Comparison of ENCODE assay signal across 18 cellular contexts in the genomic region with DNA sequence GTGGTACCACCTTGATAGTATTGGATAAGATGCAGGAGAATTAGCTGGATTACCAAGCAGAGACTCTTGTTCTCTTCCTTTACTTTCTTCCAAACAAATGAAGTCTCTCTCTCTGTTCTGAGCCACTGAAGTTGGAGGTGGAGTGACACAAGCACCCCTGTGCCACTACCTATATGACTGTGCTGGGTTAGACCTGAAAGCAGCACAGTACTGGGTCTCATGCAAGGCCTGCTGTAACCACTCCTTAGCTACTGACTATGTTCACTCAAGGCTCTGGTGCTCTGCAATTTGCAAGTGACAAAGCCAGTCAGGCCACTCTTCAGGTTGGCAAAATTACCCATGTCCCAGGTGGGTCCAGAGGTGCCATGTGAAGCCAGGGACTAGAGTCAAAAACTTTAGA.
"Had no signal": no experiment of that assay in that cellular context is flagged by ENCODE, and none has a peak within 500 bp of the region (broad histone marks: within the 10 kb centered on the region; RNA-seq: fewer than 3 reads in every experiment).

No MANE protein-coding gene starts in this region.

- DNase-seq: Karpas-422, KBM-7, MG63, NCI-H1092, NCI-H1105 treated with DMSO at 0.1 percent for 48 hours, NCI-H1417 treated with DMSO at 0.1 percent for 48 hours, NCI-H146, NCI-H1694 treated with DMSO at 0.1 percent for 48 hours, NCI-H1930, NCI-H2081, NCI-H2107, NCI-H2227 treated with DMSO at 0.1 percent for 48 hours, NCI-H524, NCI-H69, NCI-H774, Right ventricle myocardium superior, RPMI8226, SIG-M5 had no signal
